8 cellular contexts compared by ENCODE assay signal in genomic region chr7:22488643-22489462, GRCh38. TPM values are rescaled to one million over a fixed set of nuclear protein-coding genes. Genes with fewer than 3 reads are reported as not detected.
A peak's percentile ranks its signal among the peaks of the same experiment; 100 is the strongest.
DNase-seq lines count a peak whose midpoint lies in the region; ATAC-seq and TF ChIP-seq lines count a peak whose summit lies in the region.

No MANE protein-coding gene starts in this region.

- ATAC-seq in HG03097 (IDR thresholded peaks at IDR 0.05; ENCODE audit: low FRiP score, unreplicated experiment) (peak; percentile 74), HG03457 (IDR thresholded peaks at IDR 0.05; ENCODE audit: unreplicated experiment) (no peak)

- peak; percentile 56 for DNase-seq in GM04504 (ENCODE audit: low read depth)
- DNase-seq in NCI-H226: peak; percentile 62
- DNase-seq in activated CD4-positive, alpha-beta T cell treated with anti-CD3 and anti-CD28 coated beads, Interleukin-2, amount 50 U/mL, for 1 hour: peak; percentile 57
- peak; percentile 58 to 88 (median 76) for DNase-seq in dorsolateral prefrontal cortex
- DNase-seq in medulla oblongata (ENCODE audit: extremely low spot score): peak; percentile 93
- peak; percentile 27 to 30 for DNase-seq in stimulated activated CD8-positive, alpha-beta memory T cell treated with anti-CD3 and anti-CD28 coated beads, Interleukin-2, amount 100 ng/mL, for 48 hours (ENCODE audit: low read depth in 2 of 2)

- TF ChIP-seq CTCF in dorsolateral prefrontal cortex (IDR thresholded peaks at IDR 0.05 in 54 of 56, conservative IDR thresholded peaks at IDR 0.05 in 2 of 56; ENCODE audit: low read depth in 1 of 56, partially characterized antibody in 56 of 56): peak; percentile 90 to 99 (median 97)

- peak overlapping the region in 2 of 59 donors; percentile 1 to 30 for H3K4me3 ChIP-seq in dorsolateral prefrontal cortex

- H3K27me3 ChIP-seq in dorsolateral prefrontal cortex: no peaks in the 10 kb centered on the region

- intact Hi-C loops in dorsolateral prefrontal cortex (cut with DNase I): loop anchor here (1.0 to 10.0 kb wide), 4 partner anchors 193 to 1234 kb away; no protein-coding TSS in a partner anchor

- peak overlapping the region in 29 of 59 donors; percentile 3 to 78 (median 33) for H3K27ac ChIP-seq in dorsolateral prefrontal cortex

RNA-seq across cellular contexts. Expression of gene STEAP1B, which starts 11.1 kb away (rescaled TPM):
- 10 to 100 TPM in 29 of 120 experiments, 1 to 10 TPM in 91; 2.0 to 18.9 (median 7.7) TPM for total RNA-seq in dorsolateral prefrontal cortex

Comparison
In these comparisons a context has a peak if more than half of its experiments do, and no peak if none do; other contexts are left out.
1. DNase-seq: peak in every context shown above with its lines; median percentile 93 in medulla oblongata; 76 in dorsolateral prefrontal cortex; 62 in NCI-H226; 57 in activated CD4-positive, alpha-beta T cell treated with anti-CD3 and anti-CD28 coated beads, Interleukin-2, amount 50 U/mL, for 1 hour; 56 in GM04504; 28 in stimulated activated CD8-positive, alpha-beta memory T cell treated with anti-CD3 and anti-CD28 coated beads, Interleukin-2, amount 100 ng/mL, for 48 hours.